Comparison of ENCODE assay signal across 22 cellular contexts in genomic region chr16:84461504-84462295, GRCh38. TPM values are rescaled to one million over a fixed set of nuclear protein-coding genes. Genes with fewer than 3 reads are reported as not detected.
DNase-seq lines count a peak whose midpoint lies in the region; ATAC-seq and TF ChIP-seq lines count a peak whose summit lies in the region.
"Had no signal": no experiment of that assay in that cellular context is flagged by ENCODE, and none has a peak within 500 bp of the region (broad histone marks: within the 10 kb centered on the region; RNA-seq: fewer than 3 reads in every experiment).

No MANE protein-coding gene starts in this region.

- no peaks in the 10 kb centered on the region for H3K9me2 ChIP-seq in OCI-LY7 (ENCODE audit: insufficient read depth, low read length)

- POLR2A ChIA-PET in activated naive CD8-positive, alpha-beta T cell treated with anti-CD3 and anti-CD28 coated beads, Interleukin-2, amount 10 ng/mL, durations not matched to agents 7 days and 5 days (lab: Charles Lee), result no interaction called here
- POLR2A ChIA-PET in OCI-LY7 (lab: Charles Lee), result no interaction called here

- TF ChIP-seq EP300 in sigmoid colon (IDR thresholded peaks at IDR 0.05), result no peak

- WGBS in sigmoid colon, 2 donors, result 92 to 95% methylated on average over 30 of the region's 30 CpGs

- no peak for ATAC-seq in activated naive CD8-positive, alpha-beta T cell treated with anti-CD3 and anti-CD28 coated beads, Interleukin-2, amount 10 ng/mL, durations not matched to agents 7 days and 5 days (ENCODE audit: low read depth)
- no peak for ATAC-seq in activated naive CD8-positive, alpha-beta T cell treated with anti-CD3 and anti-CD28 coated beads, Interleukin-2, amount 50 U/mL, for 24 hours
- ATAC-seq in HG03097 (IDR thresholded peaks at IDR 0.05; ENCODE audit: low FRiP score, unreplicated experiment) (no peak), GM21825 (IDR thresholded peaks at IDR 0.05; ENCODE audit: unreplicated experiment) (no peak)
- ATAC-seq: activated CD4-positive, alpha-beta T cell treated with anti-CD3 and anti-CD28 coated beads for 36 hours; psoas muscle; stimulated activated effector memory CD8-positive, alpha-beta T cell treated with anti-CD3 and anti-CD28 coated beads, Interleukin-12 subunit alpha, Interleukin-12 subunit beta, amount 100 ng/mL, for 72 hours had no signal

- peaks cover 48% of the 10 kb centered on the region for H3K36me3 Mint-ChIP-seq in activated naive CD8-positive, alpha-beta T cell treated with anti-CD3 and anti-CD28 coated beads, Interleukin-2, amount 10 ng/mL, durations not matched to agents 7 days and 5 days
- H3K36me3 Mint-ChIP-seq in activated naive CD8-positive, alpha-beta T cell treated with anti-CD3 and anti-CD28 coated beads, Interleukin-2, amount 50 U/mL, for 24 hours (ENCODE audit: low read depth), result peaks cover 2% of the 10 kb centered on the region

- peak; percentile 26 for DNase-seq in activated naive CD8-positive, alpha-beta T cell treated with anti-CD3 and anti-CD28 coated beads, Interleukin-2, amount 10 ng/mL, durations not matched to agents 7 days and 5 days
- no peak for DNase-seq in activated naive CD8-positive, alpha-beta T cell treated with anti-CD3 and anti-CD28 coated beads, Interleukin-2, amount 50 U/mL, for 24 hours
- DNase-seq in OCI-LY7 (ENCODE audit: low spot score), result peak; percentile 9
- DNase-seq in islet precursor cell, result peak; percentile 47
- DNase-seq in sigmoid colon, result peak; percentile 66
- DNase-seq in AML-193 (lab: John Stamatoyannopoulos, UW), result no peak
- DNase-seq: activated CD4-positive, alpha-beta T cell treated with anti-CD3 and anti-CD28 coated beads for 36 hours; activated gamma-delta T cell; colonic mucosa; GOT3; heart right ventricle; KBM-7; midbrain; NCI-H146; NCI-H526; psoas muscle; stimulated activated CD4-positive, alpha-beta T cell treated with anti-CD3 and anti-CD28 coated beads, Interleukin-2, amount 100 ng/mL, for 24 hours had no signal

- H3K27ac ChIP-seq in OCI-LY7 (ENCODE audit: low read depth, low read length, poor library complexity, severe bottlenecking) (no peak overlapping the region), sigmoid colon (no peak overlapping the region)
- H3K27ac ChIP-seq: adrenal gland, colonic mucosa, heart right ventricle, psoas muscle, suprapubic skin had no signal

- H3K27me3 Mint-ChIP-seq in activated naive CD8-positive, alpha-beta T cell treated with anti-CD3 and anti-CD28 coated beads, Interleukin-2, amount 10 ng/mL, durations not matched to agents 7 days and 5 days, result no peaks in the 10 kb centered on the region
- H3K27me3 Mint-ChIP-seq in activated naive CD8-positive, alpha-beta T cell treated with anti-CD3 and anti-CD28 coated beads, Interleukin-2, amount 50 U/mL, for 24 hours, result no peaks in the 10 kb centered on the region
- H3K27me3 Mint-ChIP-seq: activated CD4-positive, alpha-beta T cell treated with anti-CD3 and anti-CD28 coated beads for 36 hours had no signal

- H3K36me3 ChIP-seq in OCI-LY7 (ENCODE audit: insufficient read depth, low read length) (no peaks in the 10 kb centered on the region), sigmoid colon (peaks cover 0 to 3% (median 1%) of the 10 kb centered on the region in 4 donors)
- H3K36me3 ChIP-seq: adrenal gland had no signal

- TF ChIP-seq CTCF in OCI-LY7 (conservative IDR thresholded peaks at IDR 0.05; ENCODE audit: low read length) (no peak), sigmoid colon (IDR thresholded peaks at IDR 0.05) (no peak)

- no peaks in the 10 kb centered on the region for H4K20me1 ChIP-seq in OCI-LY7 (ENCODE audit: insufficient read depth, low read length)

- H3K9me3 ChIP-seq in OCI-LY7 (ENCODE audit: low read length), result no peaks in the 10 kb centered on the region
- peaks cover 0 to 3% (median under 1%) of the 10 kb centered on the region in 4 donors for H3K9me3 ChIP-seq in sigmoid colon
- H3K9me3 ChIP-seq: adrenal gland, colonic mucosa, suprapubic skin had no signal

- H3K9me3 Mint-ChIP-seq in activated naive CD8-positive, alpha-beta T cell treated with anti-CD3 and anti-CD28 coated beads, Interleukin-2, amount 10 ng/mL, durations not matched to agents 7 days and 5 days, result peaks cover 2% of the 10 kb centered on the region
- H3K9me3 Mint-ChIP-seq in activated naive CD8-positive, alpha-beta T cell treated with anti-CD3 and anti-CD28 coated beads, Interleukin-2, amount 50 U/mL, for 24 hours, result peaks cover 6% of the 10 kb centered on the region
- H3K9me3 Mint-ChIP-seq: stimulated activated effector memory CD8-positive, alpha-beta T cell treated with anti-CD3 and anti-CD28 coated beads, Interleukin-12 subunit alpha, Interleukin-12 subunit beta, amount 100 ng/mL, for 72 hours had no signal

- no peak overlapping the region for H3K4me2 ChIP-seq in OCI-LY7 (ENCODE audit: low read length)

- no peaks in the 10 kb centered on the region for H3K4me1 ChIP-seq in OCI-LY7 (ENCODE audit: insufficient read depth, low read length, poor library complexity, severe bottlenecking)
- H3K4me1 ChIP-seq in sigmoid colon, result no peaks in the 10 kb centered on the region
- H3K4me1 ChIP-seq: adrenal gland, colonic mucosa, psoas muscle, suprapubic skin had no signal

- no peak overlapping the region for H3K4me3 Mint-ChIP-seq in activated naive CD8-positive, alpha-beta T cell treated with anti-CD3 and anti-CD28 coated beads, Interleukin-2, amount 10 ng/mL, durations not matched to agents 7 days and 5 days
- H3K4me3 Mint-ChIP-seq in activated naive CD8-positive, alpha-beta T cell treated with anti-CD3 and anti-CD28 coated beads, Interleukin-2, amount 50 U/mL, for 24 hours, result no peak overlapping the region
- H3K4me3 Mint-ChIP-seq: activated CD4-positive, alpha-beta T cell treated with anti-CD3 and anti-CD28 coated beads for 36 hours; stimulated activated effector memory CD8-positive, alpha-beta T cell treated with anti-CD3 and anti-CD28 coated beads, Interleukin-12 subunit alpha, Interleukin-12 subunit beta, amount 100 ng/mL, for 72 hours had no signal

- no peaks in the 10 kb centered on the region for H3K79me2 ChIP-seq in OCI-LY7 (ENCODE audit: insufficient read depth, low read depth, low read length)

- intact Hi-C loops in OCI-LY7 (cut with micrococcal nuclease; ENCODE audit: unreplicated experiment) (no loop called here), sigmoid colon (cut with DNase I) (no loop called here)

- H3K27me3 ChIP-seq in sigmoid colon, result no peaks in the 10 kb centered on the region
- H3K27me3 ChIP-seq: adrenal gland, colonic mucosa, heart right ventricle, suprapubic skin had no signal

- no peak overlapping the region for H3K27ac Mint-ChIP-seq in activated naive CD8-positive, alpha-beta T cell treated with anti-CD3 and anti-CD28 coated beads, Interleukin-2, amount 10 ng/mL, durations not matched to agents 7 days and 5 days
- no peak overlapping the region for H3K27ac Mint-ChIP-seq in activated naive CD8-positive, alpha-beta T cell treated with anti-CD3 and anti-CD28 coated beads, Interleukin-2, amount 50 U/mL, for 24 hours
- H3K27ac Mint-ChIP-seq: activated CD4-positive, alpha-beta T cell treated with anti-CD3 and anti-CD28 coated beads for 36 hours had no signal

- H3K4me1 Mint-ChIP-seq in activated naive CD8-positive, alpha-beta T cell treated with anti-CD3 and anti-CD28 coated beads, Interleukin-2, amount 10 ng/mL, durations not matched to agents 7 days and 5 days, result peaks cover 6% of the 10 kb centered on the region
- H3K4me1 Mint-ChIP-seq in activated naive CD8-positive, alpha-beta T cell treated with anti-CD3 and anti-CD28 coated beads, Interleukin-2, amount 50 U/mL, for 24 hours, result no peaks in the 10 kb centered on the region
- H3K4me1 Mint-ChIP-seq: activated CD4-positive, alpha-beta T cell treated with anti-CD3 and anti-CD28 coated beads for 36 hours had no signal

- H3K4me3 ChIP-seq in OCI-LY7 (ENCODE audit: low read depth, low read length, poor library complexity, severe bottlenecking) (no peak overlapping the region), sigmoid colon (no peak overlapping the region)
- H3K4me3 ChIP-seq: adrenal gland, colonic mucosa, heart right ventricle, psoas muscle, suprapubic skin had no signal

- CTCF ChIA-PET in OCI-LY7 (lab: Charles Lee; ENCODE audit: unreplicated experiment), result interaction anchor here (0.6 kb wide), 1 partner anchor 36 kb away, joined by 3 read pairs; no protein-coding TSS in a partner anchor

- BruUV-seq in OCI-LY7 (replicated peaks; lab: Mats Ljungman, UMichigan), result no TSS peak

- no peak for TF ChIP-seq POLR2A in sigmoid colon (IDR thresholded peaks at IDR 0.05)

- H2AFZ ChIP-seq in OCI-LY7 (ENCODE audit: low read length), result no peak overlapping the region

RNA-seq across cellular contexts. Expression of gene MEAK7, which starts 42.8 kb away (rescaled TPM):
- total RNA-seq in activated naive CD8-positive, alpha-beta T cell treated with anti-CD3 and anti-CD28 coated beads, Interleukin-2, amount 10 ng/mL, durations not matched to agents 7 days and 5 days, result 10 to 100 TPM; 95.7 to 98.3 TPM
- total RNA-seq in OCI-LY7 (2014; rRNA removed; shearing (Covaris generic)), result 9.6 and 12.0 TPM in 2 replicates
- total RNA-seq in OCI-LY7 (2022), result 20.5 and 23.3 TPM in 2 replicates
- total RNA-seq in sigmoid colon, result 10 to 100 TPM; 10.0 to 13.7 (median 12.1) TPM
- 10 to 100 TPM in 1 of 3 donors, 1 to 10 TPM in 2; 4.2 to 12.2 (median 8.6) TPM for polyA plus RNA-seq in sigmoid colon

Comparison
In these comparisons a context has a peak if more than half of its experiments do, and no peak if none do; other contexts are left out.
1. DNase-seq: peak in activated naive CD8-positive, alpha-beta T cell treated with anti-CD3 and anti-CD28 coated beads, Interleukin-2, amount 10 ng/mL, durations not matched to agents 7 days and 5 days (single experiment), OCI-LY7 (single experiment), islet precursor cell (single experiment) and sigmoid colon (single experiment); none in activated naive CD8-positive, alpha-beta T cell treated with anti-CD3 and anti-CD28 coated beads, Interleukin-2, amount 50 U/mL, for 24 hours (single experiment) and AML-193 (0 of 2).